14 cellular contexts compared by ENCODE assay signal in the genomic region with DNA sequence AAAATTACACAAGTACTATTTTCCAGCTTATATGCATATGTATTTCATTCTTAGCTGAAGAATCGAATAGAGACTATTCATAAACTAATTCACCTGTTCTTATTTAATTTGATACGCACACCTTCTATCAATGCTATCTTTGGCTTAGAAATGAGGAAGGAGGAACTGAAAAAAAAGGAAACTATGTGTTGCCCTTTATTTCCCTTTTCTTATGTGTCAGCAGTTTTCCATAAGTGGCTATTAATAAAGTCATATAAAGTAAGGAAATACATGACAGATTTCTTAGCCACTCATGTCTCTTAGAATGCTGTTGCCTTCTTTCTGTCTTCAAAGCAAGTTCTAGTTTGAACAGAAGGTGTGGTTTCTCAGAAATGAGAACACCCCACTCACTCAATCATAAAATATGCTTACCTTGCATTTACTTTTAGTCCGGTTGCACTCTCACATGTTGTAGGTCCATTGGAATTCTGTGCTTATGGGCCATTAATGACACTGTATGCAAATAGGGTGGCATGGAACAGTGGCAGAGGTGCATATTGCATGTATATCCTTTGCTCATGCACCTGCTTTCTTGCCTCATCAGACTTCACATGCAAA.
"Had no signal": no experiment of that assay in that cellular context is flagged by ENCODE, and none has a peak within 500 bp of the region (broad histone marks: within the 10 kb centered on the region; RNA-seq: fewer than 3 reads in every experiment).

No MANE protein-coding gene starts in this region.

- H3K4me3 Mint-ChIP-seq: activated T-cell treated with anti-CD3 and anti-CD28 coated beads, Interleukin-2, amount 50 U/mL, for 24 hours; naive B cell; neural progenitor cell; stimulated activated naive CD8-positive, alpha-beta T cell treated with anti-CD3 and anti-CD28 coated beads, Interleukin-15, amount 100 ng/mL, for 72 hours; T-helper 2 cell treated with Interferon-gamma antibody and Interleukin-4, amounts not matched to agents 5 μg/mL and 100 μg/mL, for 36 hours had no signal

- H3K4me2 ChIP-seq: neural progenitor cell had no signal

- H3K27ac Mint-ChIP-seq: activated naive CD4-positive, alpha-beta T cell treated with anti-CD3 and anti-CD28 coated beads, Interleukin-2, amount 50 U/mL, for 72 hours; activated T-cell treated with anti-CD3 and anti-CD28 coated beads, Interleukin-2, amount 50 U/mL, for 24 hours; neural progenitor cell; stimulated activated naive CD8-positive, alpha-beta T cell treated with anti-CD3 and anti-CD28 coated beads, Interleukin-15, amount 100 ng/mL, for 72 hours; T-helper 2 cell treated with Interferon-gamma antibody and Interleukin-4, amounts not matched to agents 5 μg/mL and 100 μg/mL, for 36 hours had no signal

- H2AFZ ChIP-seq: neural progenitor cell had no signal

- H3K9me3 Mint-ChIP-seq: activated naive CD4-positive, alpha-beta T cell treated with anti-CD3 and anti-CD28 coated beads, Interleukin-2, amount 50 U/mL, for 72 hours; activated T-cell treated with anti-CD3 and anti-CD28 coated beads, Interleukin-2, amount 50 U/mL, for 24 hours; naive B cell; neural progenitor cell had no signal

- H3K4me1 Mint-ChIP-seq: stimulated activated naive CD8-positive, alpha-beta T cell treated with anti-CD3 and anti-CD28 coated beads, Interleukin-15, amount 100 ng/mL, for 72 hours had no signal

- ATAC-seq: activated naive CD4-positive, alpha-beta T cell treated with anti-CD3 and anti-CD28 coated beads, Interleukin-2, amount 50 U/mL, for 72 hours; left lobe of liver; stimulated activated naive CD8-positive, alpha-beta T cell treated with anti-CD3 and anti-CD28 coated beads, Interleukin-15, amount 100 ng/mL, for 72 hours had no signal

- H3K4me3 ChIP-seq: neural progenitor cell, sigmoid colon, spleen, upper lobe of left lung had no signal

- H3K27me3 ChIP-seq: neural progenitor cell, sigmoid colon, spleen, upper lobe of left lung had no signal

- DNase-seq: activated CD4-positive, alpha-beta T cell treated with anti-CD3 and anti-CD28 coated beads, Interleukin-2, amount 50 U/mL, for 48 hours; activated effector memory CD4-positive, alpha-beta T cell treated with Interleukin-2 at 50 U/mL for 16 hours; activated T-cell treated with anti-CD3 and anti-CD28 coated beads, Interleukin-2, amount 50 U/mL, for 24 hours; hippocampal formation; naive B cell; sigmoid colon; spleen; stimulated activated naive CD8-positive, alpha-beta T cell treated with anti-CD3 and anti-CD28 coated beads, Interleukin-15, amount 100 ng/mL, for 72 hours; upper lobe of left lung had no signal

- H3K36me3 Mint-ChIP-seq: activated naive CD4-positive, alpha-beta T cell treated with anti-CD3 and anti-CD28 coated beads, Interleukin-2, amount 50 U/mL, for 72 hours; naive B cell; neural progenitor cell had no signal

- H3K36me3 ChIP-seq: neural progenitor cell, sigmoid colon, spleen, upper lobe of left lung had no signal

- H3K27me3 Mint-ChIP-seq: activated T-cell treated with anti-CD3 and anti-CD28 coated beads, Interleukin-2, amount 50 U/mL, for 24 hours; naive B cell; stimulated activated naive CD8-positive, alpha-beta T cell treated with anti-CD3 and anti-CD28 coated beads, Interleukin-15, amount 100 ng/mL, for 72 hours had no signal

- H3K27ac ChIP-seq: neural progenitor cell, sigmoid colon, spleen, upper lobe of left lung, VCaP had no signal

- H3K4me1 ChIP-seq: sigmoid colon, upper lobe of left lung had no signal
